Comparison of ENCODE assay signal across 23 cellular contexts in genomic region chr5:16417392-16418074, GRCh38. TPM values are rescaled to one million over a fixed set of nuclear protein-coding genes. Genes with fewer than 3 reads are reported as not detected.
DNase-seq lines count a peak whose midpoint lies in the region; ATAC-seq, FAIRE-seq and TF ChIP-seq lines count a peak whose summit lies in the region.
"Had no signal": no experiment of that assay in that cellular context is flagged by ENCODE, and none has a peak within 500 bp of the region (broad histone marks: within the 10 kb centered on the region; RNA-seq: fewer than 3 reads in every experiment).

No MANE protein-coding gene starts in this region.

- H4K20me1 ChIP-seq in SK-N-SH (ENCODE audit: insufficient read depth) (no peaks in the 10 kb centered on the region), K562 (replicated peaks; ENCODE audit: control insufficient read depth, insufficient read depth, low read length) (no peaks in the 10 kb centered on the region)
- H4K20me1 ChIP-seq: BLaER1 had no signal

- no peak overlapping the region for H2BK120ac ChIP-seq in neuronal stem cell (ENCODE audit: low read depth, low read length)

- TF ChIP-seq RAD21 in SK-N-SH (IDR thresholded peaks at IDR 0.05; ENCODE audit: low read length) (no peak), K562 (CRISPR knock-in tag; conservative IDR thresholded peaks at IDR 0.05 in 1 of 2, IDR thresholded peaks at IDR 0.05 in 1 of 2) (no peak)

- CTCF ChIA-PET in SK-N-SH (lab: Yijun Ruan, JAX) = interaction anchor here (0.6 to 2.4 kb wide), 4 partner anchors 11 to 257 kb away, joined by 4 to 14 read pairs (median 8); no protein-coding TSS in a partner anchor
- CTCF ChIA-PET in K562 (lab: Yijun Ruan, JAX; ENCODE audit: low intra/inter-chr PET ratio) = no interaction called here

- H3K36me3 ChIP-seq in SK-N-SH (replicated peaks in 1 of 2; ENCODE audit: control insufficient read depth in 1 of 2, insufficient read depth in 2 of 2, low read length in 1 of 2) = no peaks in the 10 kb centered on the region
- H3K36me3 ChIP-seq in K562 (ENCODE audit: control insufficient read depth, insufficient read depth, low read length) = no peaks in the 10 kb centered on the region
- no peaks in the 10 kb centered on the region for H3K36me3 ChIP-seq in neuronal stem cell (replicated peaks in 1 of 2; ENCODE audit: control insufficient read depth in 2 of 2, insufficient read depth in 2 of 2, low read length in 2 of 2)
- H3K36me3 ChIP-seq in suprapubic skin = no peaks in the 10 kb centered on the region
- H3K36me3 ChIP-seq in MG63 = no peaks in the 10 kb centered on the region
- H3K36me3 ChIP-seq: BLaER1, SJSA1 had no signal

- no peak for FAIRE-seq in K562 (lab: Jason Lieb, UNC)
- FAIRE-seq: GM18507, HTR-8/SVneo had no signal

- H3K9ac ChIP-seq in SK-N-SH (no peak overlapping the region), K562 (ENCODE audit: insufficient read depth in 1 of 2, low read depth in 2 of 2, low read length in 2 of 2) (no peak overlapping the region), neuronal stem cell (ENCODE audit: low read depth, low read length, poor library complexity) (no peak overlapping the region)
- H3K9ac ChIP-seq: BLaER1 had no signal

- POLR2A ChIA-PET in SK-N-SH (lab: Yijun Ruan, JAX) (no interaction called here), K562 (lab: Yijun Ruan, JAX) (interaction anchor here (0.8 to 1.2 kb wide), 2 partner anchors 10 to 16 kb away, joined by 3 to 11 read pairs; no protein-coding TSS in a partner anchor)

- no peak overlapping the region for H3K4ac ChIP-seq in neuronal stem cell (ENCODE audit: low read length)

- no peak overlapping the region for H3K14ac ChIP-seq in neuronal stem cell (ENCODE audit: low read length)

- no peak overlapping the region for H2BK15ac ChIP-seq in neuronal stem cell (ENCODE audit: low read length)

- H3K79me2 ChIP-seq in SK-N-SH (ENCODE audit: insufficient read depth) (no peaks in the 10 kb centered on the region), K562 (ENCODE audit: control insufficient read depth, insufficient read depth, low read length) (no peaks in the 10 kb centered on the region)

- H2AFZ ChIP-seq in SK-N-SH (ENCODE audit: low read depth) = no peak overlapping the region
- H2AFZ ChIP-seq in K562 (ENCODE audit: low read depth, low read length) = no peak overlapping the region
- no peak overlapping the region for H2AFZ ChIP-seq in neuronal stem cell (ENCODE audit: low read length)
- H2AFZ ChIP-seq: PC-9 had no signal

- intact Hi-C loops in K562 (cut with micrococcal nuclease) = loop anchor here (2.0 kb wide), 1 partner anchor 47 kb away; the partner anchor contains the start of gene ZNF622

- H3K9me3 ChIP-seq in SK-N-SH = no peaks in the 10 kb centered on the region
- H3K9me3 ChIP-seq in K562 (replicated peaks; ENCODE audit: control insufficient read depth, insufficient read depth, low read depth, low read length) = no peaks in the 10 kb centered on the region
- no peaks in the 10 kb centered on the region for H3K9me3 ChIP-seq in neuronal stem cell (replicated peaks in 1 of 2; ENCODE audit: control insufficient read depth in 2 of 2, insufficient read depth in 1 of 2, low read depth in 1 of 2, low read length in 2 of 2)
- H3K9me3 ChIP-seq in suprapubic skin = no peaks in the 10 kb centered on the region
- H3K9me3 ChIP-seq in MG63 = no peaks in the 10 kb centered on the region
- H3K9me3 ChIP-seq: BLaER1, SJSA1 had no signal

- peak overlapping the region; percentile 17 for H3K18ac ChIP-seq in neuronal stem cell (ENCODE audit: low read length)

- WGBS in SK-N-SH (ENCODE audit: low lambda C conversion rate) = 50% methylated on average over 6 of the region's 6 CpGs
- WGBS in K562 (ENCODE audit: insufficient coverage, low coverage, missing lambda C conversion rate) = 28% methylated on average over 6 of the region's 6 CpGs
- no CpG with 5 or more reads among the region's 6 CpGs for WGBS in neuronal stem cell (ENCODE audit: extremely low coverage in 2 of 2, insufficient read length in 2 of 2, insufficient replicate concordance in 1 of 2), 2 donors
- 89% methylated on average over 6 of the region's 6 CpGs for WGBS in suprapubic skin

- H3K27ac ChIP-seq in SK-N-SH (ENCODE audit: low read depth in 2 of 2, low read length in 1 of 2) (peak overlapping the region in 1 of 2 experiments; percentile 99; a peak in 2 of 4 replicates), K562 (ENCODE audit: extremely low read depth, low read depth, low read length) (no peak overlapping the region), neuronal stem cell (replicated peaks; ENCODE audit: low read length) (no peak overlapping the region), suprapubic skin (no peak overlapping the region)
- H3K27ac ChIP-seq: BLaER1, PC-9, SJSA1 had no signal

- H3K9me2 ChIP-seq in SK-N-SH = no peaks in the 10 kb centered on the region

- H2BK12ac ChIP-seq in neuronal stem cell (ENCODE audit: low read length) = no peak overlapping the region

- DNase-seq in SK-N-SH (no peak), LHCN-M2 (ENCODE audit: low read depth) (peak; percentile 5), K562 (ENCODE audit: extremely low read depth in 1 of 4, low spot score in 3 of 4) (no peak), neuronal stem cell (ENCODE audit: low spot score) (no peak), suprapubic skin (ENCODE audit: low spot score in 2 of 2) (no peak), MG63 (no peak)
- DNase-seq: CD4-positive, CD25-positive, alpha-beta regulatory T cell; DMS53; GOT3; HCEC 1CT; KG1; NCI-H1092; NCI-H1417 treated with DMSO at 0.1 percent for 48 hours; NCI-H1694 treated with DMSO at 0.1 percent for 48 hours; NCI-H2081 treated with DMSO at 0.1 percent for 48 hours; NCI-H748 treated with DMSO at 0.1 percent for 48 hours; PC-9; Right ventricle myocardium superior had no signal

- H2AK5ac ChIP-seq in neuronal stem cell (ENCODE audit: low read depth, low read length) = no peak overlapping the region

- no peak overlapping the region for H3K23ac ChIP-seq in neuronal stem cell (ENCODE audit: low read depth, low read length, poor library complexity)

- no peak overlapping the region for H4K8ac ChIP-seq in neuronal stem cell (ENCODE audit: low read depth, low read length)

- H3F3A ChIP-seq in SK-N-SH (replicated peaks; ENCODE audit: insufficient read depth) = no peaks in the 10 kb centered on the region

- no peaks in the 10 kb centered on the region for H3K79me1 ChIP-seq in neuronal stem cell (ENCODE audit: low read depth, low read length)

- no TSS peak for BruUV-seq in K562 (replicated peaks; lab: Mats Ljungman, UMichigan)

- no peak for ATAC-seq in SK-N-SH treated with all-trans-retinoic acid at 6 μM for 48 hours
- ATAC-seq in K562 = no peak

- TF ChIP-seq POLR2A in K562 (conservative IDR thresholded peaks at IDR 0.05) (no peak), suprapubic skin (IDR thresholded peaks at IDR 0.05) (no peak)

- H3K4me2 ChIP-seq in SK-N-SH = no peak overlapping the region
- no peak overlapping the region for H3K4me2 ChIP-seq in K562 (ENCODE audit: insufficient read depth, low read length)
- no peak overlapping the region for H3K4me2 ChIP-seq in neuronal stem cell (ENCODE audit: insufficient read depth, low read length, poor library complexity, severe bottlenecking)
- H3K4me2 ChIP-seq: BLaER1, PC-9 had no signal

- no peaks in the 10 kb centered on the region for H3K9me1 ChIP-seq in K562 (ENCODE audit: control insufficient read depth, insufficient read depth, low read length)

- H2BK5ac ChIP-seq in neuronal stem cell (ENCODE audit: low read length) = no peak overlapping the region

- in situ Hi-C loops in K562 (cut with MboI) = no loop called here

- TF ChIP-seq EP300 in SK-N-SH (IDR thresholded peaks at IDR 0.05; ENCODE audit: borderline replicate concordance in 1 of 2, low read depth in 1 of 2, low read length in 1 of 2) = no peak
- TF ChIP-seq EP300 in K562 (IDR thresholded peaks at IDR 0.05; ENCODE audit: low read length) = no peak
- no peak for TF ChIP-seq EP300 in suprapubic skin (IDR thresholded peaks at IDR 0.05)

- no peak for TF ChIP-seq CTCF in SK-N-SH (IDR thresholded peaks at IDR 0.05)
- TF ChIP-seq CTCF in K562 (IDR thresholded peaks at IDR 0.05 in 2 of 3, conservative IDR thresholded peaks at IDR 0.05 in 1 of 3; ENCODE audit: insufficient read depth in 2 of 3, low read depth in 1 of 3, low read length in 3 of 3) = no peak
- no peak for TF ChIP-seq CTCF in suprapubic skin (IDR thresholded peaks at IDR 0.05)

- peaks cover under 1 to 14% of the 10 kb centered on the region in 2 experiments; a peak in 3 of 4 replicates for H3K4me1 ChIP-seq in SK-N-SH (ENCODE audit: control insufficient read depth in 1 of 2, insufficient read depth in 2 of 2, low read depth in 1 of 2, low read length in 1 of 2)
- H3K4me1 ChIP-seq in K562 (replicated peaks in 1 of 2; ENCODE audit: control insufficient read depth in 2 of 2, insufficient read depth in 2 of 2, low read length in 2 of 2) = peaks cover 13 to 15% of the 10 kb centered on the region in 2 experiments; a peak in 3 of 5 replicates
- H3K4me1 ChIP-seq in neuronal stem cell (ENCODE audit: control insufficient read depth in 2 of 2, insufficient read depth in 1 of 2, low read depth in 1 of 2, low read length in 2 of 2) = no peaks in the 10 kb centered on the region
- H3K4me1 ChIP-seq in suprapubic skin = no peaks in the 10 kb centered on the region
- H3K4me1 ChIP-seq: BLaER1, SJSA1 had no signal

- no peak overlapping the region for H4K91ac ChIP-seq in neuronal stem cell (ENCODE audit: low read depth, low read length, poor library complexity)

- H3K4me3 ChIP-seq in SK-N-SH (ENCODE audit: low read depth in 2 of 2, low read length in 1 of 2) = no peak overlapping the region
- no peak overlapping the region for H3K4me3 ChIP-seq in K562
- no peak overlapping the region for H3K4me3 ChIP-seq in neuronal stem cell (ENCODE audit: low read length in 2 of 2)
- H3K4me3 ChIP-seq in suprapubic skin = no peak overlapping the region
- no peak overlapping the region for H3K4me3 ChIP-seq in MG63
- H3K4me3 ChIP-seq: BLaER1, PC-9, SJSA1 had no signal

- H3K27me3 ChIP-seq in SK-N-SH (ENCODE audit: insufficient read depth) (no peaks in the 10 kb centered on the region; the same call in 1 of the 2 replicates), K562 (ENCODE audit: control insufficient read depth in 2 of 2, insufficient read depth in 2 of 2, low read length in 2 of 2) (0 out of 5 replicates have a peak, but pooled peaks cover 0 to 3% of the 10 kb centered on the region in 2 experiments), neuronal stem cell (ENCODE audit: control insufficient read depth in 3 of 3, insufficient read depth in 3 of 3, low read depth in 1 of 3, low read length in 3 of 3) (peaks cover 0 to 3% (median 0%) of the 10 kb centered on the region in 3 experiments), suprapubic skin (no peaks in the 10 kb centered on the region), MG63 (peaks cover 31% of the 10 kb centered on the region)
- H3K27me3 ChIP-seq: BLaER1 had no signal

RNA-seq across cellular contexts. Expression of gene ZNF622, which starts 48.1 kb away (rescaled TPM):
- polyA plus RNA-seq in SK-N-SH (2012; rRNA removed) (19.1 and 20.0 TPM in 2 replicates), K562 (2011; rRNA removed) (16.6 and 22.7 TPM in 2 replicates), K562 (2014; fragmentation: Illumina TruSeq; extraction: Trizol) (27.7 and 36.6 TPM in 2 replicates), K562 (2014; fragmentation: Nextera tagmentation; extraction: Ambion mirVana) (1 to 10 TPM; 9.6 TPM), K562 (2014; rRNA removed) (32.3 and 36.8 TPM in 2 replicates)
- 22.3 and 22.4 TPM in 2 replicates for polyA plus RNA-seq in SK-N-SH (2012; cell fraction: cytosol; rRNA removed)
- 15.3 and 18.1 TPM in 2 replicates for polyA plus RNA-seq in SK-N-SH (2012; cell fraction: nucleus; rRNA removed)
- total RNA-seq in LHCN-M2 (2014; rRNA removed) (40.4 and 50.9 TPM in 2 replicates), K562 (2014; rRNA removed) (51.5 and 59.8 TPM in 2 replicates), K562 (2014; rRNA removed; fragmentation: Illumina TruSeq; extraction: Trizol) (34.6 and 34.8 TPM in 2 replicates), K562 (2015; rRNA removed; fragmentation: Illumina TruSeq; extraction: Trizol) (46.0 and 47.7 TPM in 2 replicates), K562 (2021) (41.0 and 49.5 TPM in 2 replicates), suprapubic skin (10 to 100 TPM; 21.1 to 27.3 (median 25.5) TPM)
- 55.3 TPM for polyA plus RNA-seq in LHCN-M2 (2012)
- total RNA-seq in K562 (2011; cell fraction: chromatin; rRNA removed; ENCODE audit: low replicate concordance) = 10.3 and 10.4 TPM in 2 replicates
- 10.4 and 12.8 TPM in 2 replicates for total RNA-seq in K562 (2011; cell fraction: nucleolus; rRNA removed)
- 9.8 and 10.2 TPM in 2 replicates for total RNA-seq in K562 (2011; cell fraction: nucleoplasm; rRNA removed)
- polyA plus RNA-seq in K562 (2011; cell fraction: cytosol; rRNA removed) = 14.7 and 18.1 TPM in 2 replicates
- polyA plus RNA-seq in K562 (2011; cell fraction: nucleus; rRNA removed) = 10.4 and 10.8 TPM in 2 replicates
- polyA plus RNA-seq in K562 (2012) = 41.3 and 41.8 TPM in 2 replicates
- 23.6 and 23.8 TPM in 2 replicates for polyA minus RNA-seq in K562 (2011; rRNA and poly(A)+ RNA removed)
- 11.0 and 13.0 TPM in 2 replicates for polyA minus RNA-seq in K562 (2011; cell fraction: cytosol; rRNA and poly(A)+ RNA removed)
- polyA minus RNA-seq in K562 (2011; cell fraction: nucleus; rRNA and poly(A)+ RNA removed) = 16.6 and 21.2 TPM in 2 replicates
- polyA plus RNA-seq in neuronal stem cell (2013, experiment 1 of 2) = 12.0 TPM
- polyA plus RNA-seq in neuronal stem cell (2013, experiment 2 of 2) = 12.0 TPM
- total RNA-seq in MG63 (2014; rRNA removed; shearing (Covaris generic); ENCODE audit: low replicate concordance) = 77.9 and 89.1 TPM in 2 replicates

Comparison
In these comparisons a context has a peak if more than half of its experiments do, and no peak if none do; other contexts are left out.
1. Of the 27 proteins assayed by ChIP-seq in both K562 and SK-N-SH: peak only in K562: none; only in SK-N-SH: none; in both: RFX5; in neither: 26.